ENCODE assay signal across 1 cellular context in the genomic region with DNA sequence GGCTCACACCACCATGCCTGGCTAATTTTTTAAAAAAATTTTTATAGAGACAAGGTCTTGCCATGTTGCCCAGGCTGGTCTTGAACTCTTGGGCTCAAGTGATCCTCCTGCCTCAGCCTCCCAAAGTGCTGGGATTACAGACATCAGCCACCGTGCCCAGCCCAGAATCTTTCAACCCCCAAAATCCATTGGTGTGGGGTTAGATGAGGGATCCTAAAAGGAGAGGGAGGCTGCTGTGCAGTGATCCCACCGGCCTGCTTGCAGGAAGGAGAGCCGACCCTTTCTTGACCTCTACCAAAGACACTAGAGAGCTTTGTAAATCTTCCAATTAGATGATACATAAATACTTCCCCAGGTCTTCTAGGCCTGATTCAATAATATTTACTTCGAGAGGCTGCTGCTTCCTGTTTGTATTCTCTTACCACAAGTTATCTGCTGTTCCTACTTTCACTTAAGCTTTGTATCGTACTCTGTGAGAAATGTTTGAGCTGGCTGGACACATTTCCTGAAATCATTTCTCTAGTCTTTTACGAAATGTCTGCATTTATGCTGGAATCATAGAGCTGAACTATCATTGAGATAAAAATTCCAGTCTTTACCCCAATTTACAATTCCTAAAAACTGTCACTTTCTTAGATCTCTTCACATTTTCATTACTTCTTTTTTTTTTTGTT.
TF ChIP-seq lines count a peak whose summit lies in the region.

No MANE protein-coding gene starts in this region.

TF ChIP-seq in HepG2, 621 proteins besides CTCF, POLR2A, EP300 and RAD21 (continued from another document and continues in another):
- TF ChIP-seq, protein P1, sequence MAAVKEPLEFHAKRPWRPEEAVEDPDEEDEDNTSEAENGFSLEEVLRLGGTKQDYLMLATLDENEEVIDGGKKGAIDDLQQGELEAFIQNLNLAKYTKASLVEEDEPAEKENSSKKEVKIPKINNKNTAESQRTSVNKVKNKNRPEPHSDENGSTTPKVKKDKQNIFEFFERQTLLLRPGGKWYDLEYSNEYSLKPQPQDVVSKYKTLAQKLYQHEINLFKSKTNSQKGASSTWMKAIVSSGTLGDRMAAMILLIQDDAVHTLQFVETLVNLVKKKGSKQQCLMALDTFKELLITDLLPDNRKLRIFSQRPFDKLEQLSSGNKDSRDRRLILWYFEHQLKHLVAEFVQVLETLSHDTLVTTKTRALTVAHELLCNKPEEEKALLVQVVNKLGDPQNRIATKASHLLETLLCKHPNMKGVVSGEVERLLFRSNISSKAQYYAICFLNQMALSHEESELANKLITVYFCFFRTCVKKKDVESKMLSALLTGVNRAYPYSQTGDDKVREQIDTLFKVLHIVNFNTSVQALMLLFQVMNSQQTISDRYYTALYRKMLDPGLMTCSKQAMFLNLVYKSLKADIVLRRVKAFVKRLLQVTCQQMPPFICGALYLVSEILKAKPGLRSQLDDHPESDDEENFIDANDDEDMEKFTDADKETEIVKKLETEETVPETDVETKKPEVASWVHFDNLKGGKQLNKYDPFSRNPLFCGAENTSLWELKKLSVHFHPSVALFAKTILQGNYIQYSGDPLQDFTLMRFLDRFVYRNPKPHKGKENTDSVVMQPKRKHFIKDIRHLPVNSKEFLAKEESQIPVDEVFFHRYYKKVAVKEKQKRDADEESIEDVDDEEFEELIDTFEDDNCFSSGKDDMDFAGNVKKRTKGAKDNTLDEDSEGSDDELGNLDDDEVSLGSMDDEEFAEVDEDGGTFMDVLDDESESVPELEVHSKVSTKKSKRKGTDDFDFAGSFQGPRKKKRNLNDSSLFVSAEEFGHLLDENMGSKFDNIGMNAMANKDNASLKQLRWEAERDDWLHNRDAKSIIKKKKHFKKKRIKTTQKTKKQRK (IDR thresholded peaks at IDR 0.05; ENCODE audit: low read length): no peak
- TF ChIP-seq ZNF570 (CRISPR knock-in tag; IDR thresholded peaks at IDR 0.05; ENCODE audit: borderline replicate concordance) (no peak), ZMYM4 (CRISPR knock-in tag; IDR thresholded peaks at IDR 0.05) (no peak), RXRB (CRISPR knock-in tag; IDR thresholded peaks at IDR 0.05; ENCODE audit: borderline replicate concordance) (peak; percentile 51; the same call in 1 of the 2 replicates), SP5 (CRISPR knock-in tag; IDR thresholded peaks at IDR 0.05; ENCODE audit: borderline replicate concordance, low read depth) (peak; percentile 13; the same call in 1 of the 2 replicates), RARA (CRISPR knock-in tag; IDR thresholded peaks at IDR 0.05) (peak; percentile 92), BCL3 (CRISPR knock-in tag; IDR thresholded peaks at IDR 0.05) (no peak), MED8 (CRISPR knock-in tag; IDR thresholded peaks at IDR 0.05; ENCODE audit: insufficient replicate concordance) (no peak), GFI1 (CRISPR knock-in tag; IDR thresholded peaks at IDR 0.05; ENCODE audit: borderline replicate concordance) (no peak), ZNF550 (CRISPR knock-in tag; IDR thresholded peaks at IDR 0.05; ENCODE audit: borderline replicate concordance) (no peak), FOXP4 (CRISPR knock-in tag; IDR thresholded peaks at IDR 0.05) (peak; percentile 45; the same call in 1 of the 2 replicates), MIER3 (CRISPR knock-in tag; IDR thresholded peaks at IDR 0.05; ENCODE audit: borderline replicate concordance) (0 out of 2 replicates have a peak, but pooled peaks have one; percentile 24), NFRKB (IDR thresholded peaks at IDR 0.05) (no peak), ZNF816 (CRISPR knock-in tag; IDR thresholded peaks at IDR 0.05; ENCODE audit: borderline replicate concordance) (no peak), MLLT10 (CRISPR knock-in tag; IDR thresholded peaks at IDR 0.05) (no peak), KLF15 (CRISPR knock-in tag; IDR thresholded peaks at IDR 0.05; ENCODE audit: borderline replicate concordance) (no peak), HNF1B (CRISPR knock-in tag; IDR thresholded peaks at IDR 0.05) (0 out of 2 replicates have a peak, but pooled peaks have one; percentile 38), NFIC (IDR thresholded peaks at IDR 0.05; ENCODE audit: low read length) (peak; percentile 49; the same call in 1 of the 2 replicates), ZBTB43 (CRISPR knock-in tag; conservative IDR thresholded peaks at IDR 0.05) (0 out of 2 replicates have a peak, but pooled peaks have one; percentile 24), KDM4B (CRISPR knock-in tag; IDR thresholded peaks at IDR 0.05) (no peak), GLMP (CRISPR knock-in tag; IDR thresholded peaks at IDR 0.05; ENCODE audit: borderline replicate concordance) (no peak), RXRA (CRISPR knock-in tag; IDR thresholded peaks at IDR 0.05) (no peak), MED1 (CRISPR knock-in tag; IDR thresholded peaks at IDR 0.05) (peak; percentile 87), ZNF770 (CRISPR knock-in tag; IDR thresholded peaks at IDR 0.05) (peak; percentile 82; the same call in 1 of the 2 replicates), RCOR2 (CRISPR knock-in tag; IDR thresholded peaks at IDR 0.05) (0 out of 2 replicates have a peak, but pooled peaks have one; percentile 14), SMYD3 (CRISPR knock-in tag; IDR thresholded peaks at IDR 0.05) (no peak)
- TF ChIP-seq, protein P2, sequence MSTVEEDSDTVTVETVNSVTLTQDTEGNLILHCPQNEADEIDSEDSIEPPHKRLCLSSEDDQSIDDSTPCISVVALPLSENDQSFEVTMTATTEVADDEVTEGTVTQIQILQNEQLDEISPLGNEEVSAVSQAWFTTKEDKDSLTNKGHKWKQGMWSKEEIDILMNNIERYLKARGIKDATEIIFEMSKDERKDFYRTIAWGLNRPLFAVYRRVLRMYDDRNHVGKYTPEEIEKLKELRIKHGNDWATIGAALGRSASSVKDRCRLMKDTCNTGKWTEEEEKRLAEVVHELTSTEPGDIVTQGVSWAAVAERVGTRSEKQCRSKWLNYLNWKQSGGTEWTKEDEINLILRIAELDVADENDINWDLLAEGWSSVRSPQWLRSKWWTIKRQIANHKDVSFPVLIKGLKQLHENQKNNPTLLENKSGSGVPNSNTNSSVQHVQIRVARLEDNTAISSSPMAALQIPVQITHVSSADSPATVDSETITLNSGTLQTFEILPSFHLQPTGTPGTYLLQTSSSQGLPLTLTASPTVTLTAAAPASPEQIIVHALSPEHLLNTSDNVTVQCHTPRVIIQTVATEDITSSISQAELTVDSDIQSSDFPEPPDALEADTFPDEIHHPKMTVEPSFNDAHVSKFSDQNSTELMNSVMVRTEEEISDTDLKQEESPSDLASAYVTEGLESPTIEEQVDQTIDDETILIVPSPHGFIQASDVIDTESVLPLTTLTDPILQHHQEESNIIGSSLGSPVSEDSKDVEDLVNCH (CRISPR knock-in tag; IDR thresholded peaks at IDR 0.05): no peak
- TF ChIP-seq, protein P3, sequence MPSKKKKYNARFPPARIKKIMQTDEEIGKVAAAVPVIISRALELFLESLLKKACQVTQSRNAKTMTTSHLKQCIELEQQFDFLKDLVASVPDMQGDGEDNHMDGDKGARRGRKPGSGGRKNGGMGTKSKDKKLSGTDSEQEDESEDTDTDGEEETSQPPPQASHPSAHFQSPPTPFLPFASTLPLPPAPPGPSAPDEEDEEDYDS (CRISPR knock-in tag; IDR thresholded peaks at IDR 0.05): peak; percentile 12; the same call in 1 of the 2 replicates
- TF ChIP-seq, protein P4, sequence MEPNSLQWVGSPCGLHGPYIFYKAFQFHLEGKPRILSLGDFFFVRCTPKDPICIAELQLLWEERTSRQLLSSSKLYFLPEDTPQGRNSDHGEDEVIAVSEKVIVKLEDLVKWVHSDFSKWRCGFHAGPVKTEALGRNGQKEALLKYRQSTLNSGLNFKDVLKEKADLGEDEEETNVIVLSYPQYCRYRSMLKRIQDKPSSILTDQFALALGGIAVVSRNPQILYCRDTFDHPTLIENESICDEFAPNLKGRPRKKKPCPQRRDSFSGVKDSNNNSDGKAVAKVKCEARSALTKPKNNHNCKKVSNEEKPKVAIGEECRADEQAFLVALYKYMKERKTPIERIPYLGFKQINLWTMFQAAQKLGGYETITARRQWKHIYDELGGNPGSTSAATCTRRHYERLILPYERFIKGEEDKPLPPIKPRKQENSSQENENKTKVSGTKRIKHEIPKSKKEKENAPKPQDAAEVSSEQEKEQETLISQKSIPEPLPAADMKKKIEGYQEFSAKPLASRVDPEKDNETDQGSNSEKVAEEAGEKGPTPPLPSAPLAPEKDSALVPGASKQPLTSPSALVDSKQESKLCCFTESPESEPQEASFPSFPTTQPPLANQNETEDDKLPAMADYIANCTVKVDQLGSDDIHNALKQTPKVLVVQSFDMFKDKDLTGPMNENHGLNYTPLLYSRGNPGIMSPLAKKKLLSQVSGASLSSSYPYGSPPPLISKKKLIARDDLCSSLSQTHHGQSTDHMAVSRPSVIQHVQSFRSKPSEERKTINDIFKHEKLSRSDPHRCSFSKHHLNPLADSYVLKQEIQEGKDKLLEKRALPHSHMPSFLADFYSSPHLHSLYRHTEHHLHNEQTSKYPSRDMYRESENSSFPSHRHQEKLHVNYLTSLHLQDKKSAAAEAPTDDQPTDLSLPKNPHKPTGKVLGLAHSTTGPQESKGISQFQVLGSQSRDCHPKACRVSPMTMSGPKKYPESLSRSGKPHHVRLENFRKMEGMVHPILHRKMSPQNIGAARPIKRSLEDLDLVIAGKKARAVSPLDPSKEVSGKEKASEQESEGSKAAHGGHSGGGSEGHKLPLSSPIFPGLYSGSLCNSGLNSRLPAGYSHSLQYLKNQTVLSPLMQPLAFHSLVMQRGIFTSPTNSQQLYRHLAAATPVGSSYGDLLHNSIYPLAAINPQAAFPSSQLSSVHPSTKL (CRISPR knock-in tag; IDR thresholded peaks at IDR 0.05): peak; percentile 73
- TF ChIP-seq, protein P5, sequence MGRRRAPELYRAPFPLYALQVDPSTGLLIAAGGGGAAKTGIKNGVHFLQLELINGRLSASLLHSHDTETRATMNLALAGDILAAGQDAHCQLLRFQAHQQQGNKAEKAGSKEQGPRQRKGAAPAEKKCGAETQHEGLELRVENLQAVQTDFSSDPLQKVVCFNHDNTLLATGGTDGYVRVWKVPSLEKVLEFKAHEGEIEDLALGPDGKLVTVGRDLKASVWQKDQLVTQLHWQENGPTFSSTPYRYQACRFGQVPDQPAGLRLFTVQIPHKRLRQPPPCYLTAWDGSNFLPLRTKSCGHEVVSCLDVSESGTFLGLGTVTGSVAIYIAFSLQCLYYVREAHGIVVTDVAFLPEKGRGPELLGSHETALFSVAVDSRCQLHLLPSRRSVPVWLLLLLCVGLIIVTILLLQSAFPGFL (CRISPR knock-in tag; IDR thresholded peaks at IDR 0.05): no peak
